ENCODE assay signal across 8 cellular contexts in the genomic region with DNA sequence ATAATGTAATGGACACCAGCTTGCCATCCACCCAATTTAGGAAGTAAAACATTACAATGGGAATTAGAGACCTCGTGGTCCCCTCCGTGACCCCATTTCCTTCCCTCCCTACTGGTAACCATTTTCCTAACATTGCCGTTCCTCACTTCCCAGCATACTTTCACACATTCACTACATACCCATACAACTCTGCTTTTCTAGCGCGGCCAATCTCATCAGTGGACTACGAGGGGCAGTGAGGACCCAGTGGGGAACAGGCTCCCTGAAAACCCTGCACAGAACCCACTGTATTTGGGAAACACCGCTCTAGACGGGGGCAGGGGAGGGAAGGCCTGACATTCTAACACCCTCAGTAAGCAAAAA. TPM values are rescaled to one million over a fixed set of nuclear protein-coding genes. Genes with fewer than 3 reads are reported as not detected.
A peak's percentile ranks its signal among the peaks of the same experiment; 100 is the strongest.
DNase-seq lines count a peak whose midpoint lies in the region; ATAC-seq, FAIRE-seq and TF ChIP-seq lines count a peak whose summit lies in the region.

No MANE protein-coding gene starts in this region.

- no peaks in the 10 kb centered on the region for H3F3A ChIP-seq in PC-3 (ENCODE audit: low read length, unreplicated experiment)

- POLR2A ChIA-PET in CD4-positive, alpha-beta memory T cell (lab: Charles Lee; ENCODE audit: partially characterized antibody), result interaction anchor here (2.3 kb wide), 1 partner anchor 102 kb away, joined by 8 read pairs; no protein-coding TSS in a partner anchor
- POLR2A ChIA-PET in PC-3 (lab: Charles Lee; ENCODE audit: unreplicated experiment), result no interaction called here

- peaks cover 22 to 41% (median 33%) of the 10 kb centered on the region in 4 donors for H3K4me1 Mint-ChIP-seq in CD4-positive, alpha-beta memory T cell
- peaks cover 13% of the 10 kb centered on the region for H3K4me1 Mint-ChIP-seq in endothelial cell (ENCODE audit: unreplicated experiment)
- H3K4me1 Mint-ChIP-seq in nephron progenitor cell, result peaks cover 28% of the 10 kb centered on the region

- H3K9me2 ChIP-seq in PC-3 (replicated peaks; ENCODE audit: low read length), result no peaks in the 10 kb centered on the region

- no peak for DNase-seq in CD4-positive, alpha-beta memory T cell
- DNase-seq in PC-3 (no peak), endothelial cell (ENCODE audit: low spot score) (no peak), nephron progenitor cell (peak; percentile 9), GM19239 (ENCODE audit: insufficient read length, low spot score) (no peak), SHP77 (lab: John Stamatoyannopoulos, UW) (no peak)

- peaks cover 43% of the 10 kb centered on the region for H3K79me2 ChIP-seq in PC-3 (ENCODE audit: low read length)

- peaks cover 0 to 7% (median 2%) of the 10 kb centered on the region in 8 donors for H3K9me3 Mint-ChIP-seq in CD4-positive, alpha-beta memory T cell
- no peaks in the 10 kb centered on the region for H3K9me3 Mint-ChIP-seq in endothelial cell (ENCODE audit: unreplicated experiment)
- H3K9me3 Mint-ChIP-seq in nephron progenitor cell, result peaks cover 16% of the 10 kb centered on the region

- H3K27ac ChIP-seq in CD4-positive, alpha-beta memory T cell (ENCODE audit: low read depth, low read length), result peak overlapping the region; percentile 73
- H3K27ac ChIP-seq in PC-3 (ENCODE audit: low read length), result peak overlapping the region; percentile 63

- no TSS peak for BruUV-seq in PC-3 (replicated peaks; lab: Mats Ljungman, UMichigan)

- peak overlapping the region; percentile 89 for H3K4me2 ChIP-seq in PC-3 (ENCODE audit: low read length)

- H3K9ac ChIP-seq in PC-3 (ENCODE audit: low read length), result peak overlapping the region; percentile 92

- H3K4me3 ChIP-seq in CD4-positive, alpha-beta memory T cell (ENCODE audit: low read length in 2 of 2), result peak overlapping the region; percentile 93
- H3K4me3 ChIP-seq in PC-3 (ENCODE audit: low read length), result peak overlapping the region; percentile 80

- TF ChIP-seq CTCF in PC-3 (conservative IDR thresholded peaks at IDR 0.05; ENCODE audit: low read depth, low read length) (no peak), endothelial cell (IDR thresholded peaks at IDR 0.05; ENCODE audit: unreplicated experiment) (no peak), nephron progenitor cell (IDR thresholded peaks at IDR 0.05) (no peak)

- peak overlapping the region; percentile 94 to 98 (median 97) for H3K27ac Mint-ChIP-seq in CD4-positive, alpha-beta memory T cell
- H3K27ac Mint-ChIP-seq in endothelial cell (ENCODE audit: unreplicated experiment) (peak overlapping the region; percentile 77), nephron progenitor cell (no peak overlapping the region)

- peak overlapping the region; percentile 79 to 96 (median 92) for H3K4me3 Mint-ChIP-seq in CD4-positive, alpha-beta memory T cell
- H3K4me3 Mint-ChIP-seq in endothelial cell (ENCODE audit: unreplicated experiment), result peak overlapping the region; percentile 89
- H3K4me3 Mint-ChIP-seq in nephron progenitor cell, result peak overlapping the region; percentile 85

- H3K4me1 ChIP-seq in CD4-positive, alpha-beta memory T cell (ENCODE audit: insufficient read depth, low read length), result peaks cover 22% of the 10 kb centered on the region
- H3K4me1 ChIP-seq in PC-3 (ENCODE audit: insufficient read depth, low read length), result peaks cover 13% of the 10 kb centered on the region

- H3K36me3 ChIP-seq in CD4-positive, alpha-beta memory T cell (ENCODE audit: insufficient read depth, low read length), result peaks cover 5% of the 10 kb centered on the region
- peaks cover 3% of the 10 kb centered on the region; the same call in 1 of the 2 replicates for H3K36me3 ChIP-seq in PC-3 (ENCODE audit: low read depth, low read length)

- H2AFZ ChIP-seq in PC-3 (ENCODE audit: low read length), result peak overlapping the region; percentile 79

- ATAC-seq in GM21381 (IDR thresholded peaks at IDR 0.05; ENCODE audit: unreplicated experiment) (peak; percentile 10), PC-3 (peak; percentile 1), HG03439 (IDR thresholded peaks at IDR 0.05; ENCODE audit: unreplicated experiment) (no peak)

- H3K27me3 ChIP-seq in CD4-positive, alpha-beta memory T cell (ENCODE audit: insufficient read depth, low read length), result no peaks in the 10 kb centered on the region
- H3K27me3 ChIP-seq in PC-3 (ENCODE audit: low read length), result no peaks in the 10 kb centered on the region

- FAIRE-seq in GM19239 (lab: Jason Lieb, UNC), result no peak

- intact Hi-C loops in CD4-positive, alpha-beta memory T cell (cut with micrococcal nuclease), result loop anchor here (1.0 to 10.0 kb wide), 3 partner anchors 57 to 101 kb away; a partner anchor contains a TSS
- intact Hi-C loops in PC-3 (cut with micrococcal nuclease), result loop anchor here (1.0 kb wide), 1 partner anchor 8 kb away; no protein-coding TSS in a partner anchor

- no peaks in the 10 kb centered on the region for H3K27me3 Mint-ChIP-seq in CD4-positive, alpha-beta memory T cell
- H3K27me3 Mint-ChIP-seq in endothelial cell (ENCODE audit: unreplicated experiment), result peaks cover 8% of the 10 kb centered on the region
- H3K27me3 Mint-ChIP-seq in nephron progenitor cell (ENCODE audit: low read depth, poor library complexity), result peaks cover 15% of the 10 kb centered on the region

- CTCF ChIA-PET in CD4-positive, alpha-beta memory T cell (lab: Charles Lee; ENCODE audit: partially characterized antibody), result interaction anchor here (1.0 to 3.0 kb wide), 3 partner anchors 87 to 128 kb away, joined by 3 to 10 read pairs (median 4); no protein-coding TSS in a partner anchor
- CTCF ChIA-PET in PC-3 (lab: Charles Lee), result no interaction called here

- no peaks in the 10 kb centered on the region for H3K9me3 ChIP-seq in CD4-positive, alpha-beta memory T cell (ENCODE audit: control insufficient read depth in 1 of 2, low read length in 2 of 2)
- no peaks in the 10 kb centered on the region for H3K9me3 ChIP-seq in PC-3 (ENCODE audit: low read length)

- H4K20me1 ChIP-seq in PC-3 (ENCODE audit: low read length), result no peaks in the 10 kb centered on the region

- H3K36me3 Mint-ChIP-seq in CD4-positive, alpha-beta memory T cell, result peaks cover 12 to 17% of the 10 kb centered on the region in 2 donors
- H3K36me3 Mint-ChIP-seq in endothelial cell (ENCODE audit: low read depth, unreplicated experiment), result peaks cover 9% of the 10 kb centered on the region
- peaks cover 18% of the 10 kb centered on the region for H3K36me3 Mint-ChIP-seq in nephron progenitor cell (ENCODE audit: low read depth)

RNA-seq across cellular contexts. Expression of a gene that starts 1.1 kb away (rescaled TPM):
- total RNA-seq in CD4-positive, alpha-beta memory T cell, result 100 to 1,000 TPM; 107 to 133 TPM
- 10 to 100 TPM; 11.6 to 13.9 TPM for polyA plus RNA-seq in CD4-positive, alpha-beta memory T cell
- total RNA-seq in PC-3 (2014; rRNA removed) (44.2 and 61.0 TPM in 2 replicates), endothelial cell (ENCODE audit: unreplicated experiment) (31.8 TPM)

RNA-seq across cellular contexts. Expression of a gene that starts 53.9 kb away (rescaled TPM):
- total RNA-seq in CD4-positive, alpha-beta memory T cell, result not detected
- under 1 TPM in 1 of 2 donors, not detected in 1; 0.33 TPM for polyA plus RNA-seq in CD4-positive, alpha-beta memory T cell
- total RNA-seq in PC-3 (2014; rRNA removed), result 63.2 and 69.7 TPM in 2 replicates
- 61.7 TPM for total RNA-seq in endothelial cell (ENCODE audit: unreplicated experiment)

Comparison
In these comparisons a context has a peak if more than half of its experiments do, and no peak if none do; other contexts are left out.
1. RNA of a gene that starts 53.9 kb away (total RNA-seq): 63.2 to 69.7 TPM in PC-3 and 61.7 TPM in endothelial cell (single experiment); not detected in CD4-positive, alpha-beta memory T cell; every median in the first group is over 10 times any median in the second.
2. Peak in every context shown above with its lines, with median percentiles within 50 percentile points of each other: H3K4me3 Mint-ChIP-seq.